In genomic region chr1:53982762-53983101, GRCh38 we compare ENCODE assay signal across 1 cellular context.
TF ChIP-seq lines count a peak whose summit lies in the region.

No MANE protein-coding gene starts in this region.

TF ChIP-seq in A549, 52 proteins besides CTCF, POLR2A, EP300 and RAD21:
- TF ChIP-seq REST (IDR thresholded peaks at IDR 0.05) (no peak), NR3C1 (IDR thresholded peaks at IDR 0.05) (no peak), MAZ (IDR thresholded peaks at IDR 0.05; ENCODE audit: borderline replicate concordance, low read depth, low read length) (no peak), ESRRA (IDR thresholded peaks at IDR 0.05; ENCODE audit: borderline replicate concordance, low read length) (no peak), CEBPB (IDR thresholded peaks at IDR 0.05) (no peak), CHD4 (IDR thresholded peaks at IDR 0.05; ENCODE audit: borderline replicate concordance) (no peak), JUNB (IDR thresholded peaks at IDR 0.05) (no peak), FOSB (CRISPR knock-in tag; IDR thresholded peaks at IDR 0.05) (no peak), PHF8 (IDR thresholded peaks at IDR 0.05; ENCODE audit: borderline replicate concordance, low read depth) (no peak), MYC (IDR thresholded peaks at IDR 0.05; ENCODE audit: borderline replicate concordance, low read length) (no peak), POLR2AphosphoS2 (conservative IDR thresholded peaks at IDR 0.05; ENCODE audit: low read length) (no peak), HES2 (IDR thresholded peaks at IDR 0.05) (no peak), ZSCAN20 (CRISPR knock-in tag; IDR thresholded peaks at IDR 0.05) (no peak), MAFK (IDR thresholded peaks at IDR 0.05; ENCODE audit: partially characterized antibody) (no peak), HDAC2 (IDR thresholded peaks at IDR 0.05) (no peak), BHLHE40 (IDR thresholded peaks at IDR 0.05; ENCODE audit: low read depth, low read length) (no peak), ZFP36 (IDR thresholded peaks at IDR 0.05; ENCODE audit: borderline replicate concordance, partially characterized antibody) (no peak), SMC3 (IDR thresholded peaks at IDR 0.05) (no peak), HOXB5 (CRISPR knock-in tag; IDR thresholded peaks at IDR 0.05) (no peak)
